28 cellular contexts compared by ENCODE assay signal in genomic region chr6:162862462-162862861, GRCh38.
"Had no signal": no experiment of that assay in that cellular context is flagged by ENCODE, and none has a peak within 500 bp of the region (broad histone marks: within the 10 kb centered on the region; RNA-seq: fewer than 3 reads in every experiment).

No MANE protein-coding gene starts in this region.

- H3K9me3 ChIP-seq: SJCRH30 had no signal

- ATAC-seq: activated naive CD8-positive, alpha-beta T cell treated with anti-CD3 and anti-CD28 coated beads, Interleukin-2, amount 50 U/mL, for 24 hours had no signal

- H3K4me3 ChIP-seq: PC-9, SJCRH30, SK-N-MC had no signal

- H2AFZ ChIP-seq: PC-9 had no signal

- DNase-seq: activated B cell treated with CpG ODN at 0.5 μM for 24 hours; activated CD4-positive, alpha-beta memory T cell treated with anti-CD3 and anti-CD28 coated beads for 36 hours; activated CD4-positive, alpha-beta T cell treated with anti-CD3 and anti-CD28 coated beads for 4 hours; activated CD4-positive, alpha-beta T cell treated with anti-CD3 and anti-CD28 coated beads, Interleukin-2, amount 50 U/mL, for 1 hour; activated CD4-positive, CD25-positive, alpha-beta regulatory T cell treated with anti-CD3 and anti-CD28 coated beads, Interleukin-2, amount 50 U/mL, for 72 hours; activated CD8-positive, alpha-beta memory T cell treated with anti-CD3 and anti-CD28 coated beads, Interleukin-2, amount 50 U/mL, for 4 hours; activated effector memory CD4-positive, alpha-beta T cell treated with Interleukin-2 at 50 U/mL for 16 hours; activated naive CD4-positive, alpha-beta T cell treated with anti-CD3 and anti-CD28 coated beads, Interleukin-2, amount 10 ng/mL, durations not matched to agents 7 days and 5 days; activated naive CD8-positive, alpha-beta T cell treated with anti-CD3 and anti-CD28 coated beads, Interleukin-2, amount 50 U/mL, for 24 hours; activated T-cell treated with anti-CD3 and anti-CD28 coated beads for 4 hours; activated T-cell treated with anti-CD3 and anti-CD28 coated beads, Interleukin-2, amount 50 U/mL, for 48 hours; anterior cingulate cortex; caudate nucleus; cerebellar nuclear complex; KG1; NCI-H1092 treated with DMSO at 0.1 percent for 48 hours; NCI-H1417; NCI-H187 treated with DMSO at 0.1 percent for 48 hours; NCI-H2081; NCI-H2171 treated with DMSO at 0.1 percent for 48 hours; NCI-H2227 treated with DMSO at 0.1 percent for 48 hours; NCI-H446; NCI-H510A treated with DMSO at 0.1 percent for 48 hours; PC-9; SHP77; SJCRH30; T1000 had no signal

- H3K27ac ChIP-seq: PC-9, SJCRH30, SK-N-MC had no signal

- H3K4me1 ChIP-seq: SJCRH30 had no signal

- H3K36me3 ChIP-seq: SJCRH30 had no signal

- H3K4me2 ChIP-seq: PC-9 had no signal
